8 cellular contexts compared by ENCODE assay signal in genomic region chr15:66765478-66766281, GRCh38.
DNase-seq lines count a peak whose midpoint lies in the region; ATAC-seq and TF ChIP-seq lines count a peak whose summit lies in the region.

No MANE protein-coding gene starts in this region.

- H3K27me3 ChIP-seq in A673 (replicated peaks; ENCODE audit: insufficient read depth, low read depth, low read length, poor library complexity) (no peaks in the 10 kb centered on the region), body of pancreas (no peaks in the 10 kb centered on the region)

- BruUV-seq in A673 (replicated peaks; lab: Mats Ljungman, UMichigan), result no TSS peak

- H3K4me3 ChIP-seq in A673 (ENCODE audit: low read depth, low read length, poor library complexity, severe bottlenecking) (no peak overlapping the region), body of pancreas (no peak overlapping the region)

- ATAC-seq in GM21381 (IDR thresholded peaks at IDR 0.05; ENCODE audit: unreplicated experiment) (peak; percentile 67), body of pancreas (peak; percentile 83), GM21717 (IDR thresholded peaks at IDR 0.05; ENCODE audit: unreplicated experiment) (no peak)

- H3K4me1 Mint-ChIP-seq in neural crest cell, result peaks cover 29% of the 10 kb centered on the region

- H3K27me3 Mint-ChIP-seq in neural crest cell (ENCODE audit: low read depth), result no peaks in the 10 kb centered on the region

- POLR2A ChIA-PET in A673 (lab: Charles Lee; ENCODE audit: low non-redundant PET), result no interaction called here

- H3K9me3 ChIP-seq in A673 (ENCODE audit: low read depth, low read length, poor library complexity, severe bottlenecking), result no peaks in the 10 kb centered on the region
- no peaks in the 10 kb centered on the region for H3K9me3 ChIP-seq in body of pancreas

- intact Hi-C loops in A673 (cut with micrococcal nuclease; ENCODE audit: unreplicated experiment), result loop anchor here (2.0 to 5.0 kb wide), 2 partner anchors 48 to 63 kb away; partner anchors contain the start of gene SMAD6
- intact Hi-C loops in body of pancreas (cut with DNase I), result no loop called here

- no peak for TF ChIP-seq CTCF in A673 (conservative IDR thresholded peaks at IDR 0.05; ENCODE audit: low read depth, low read length)
- peak in 4 of 7 experiments; percentile 6 to 25 (median 16) for TF ChIP-seq CTCF in body of pancreas (IDR thresholded peaks at IDR 0.05)
- no peak for TF ChIP-seq CTCF in neural crest cell (conservative IDR thresholded peaks at IDR 0.05)

- H3K4me1 ChIP-seq in A673 (ENCODE audit: insufficient read depth, low read length, poor library complexity, severe bottlenecking) (peaks cover 77% of the 10 kb centered on the region), body of pancreas (peaks cover 80% of the 10 kb centered on the region)

- H3K36me3 Mint-ChIP-seq in neural crest cell (ENCODE audit: low read depth), result no peaks in the 10 kb centered on the region

- H3K36me3 ChIP-seq in A673 (ENCODE audit: insufficient read depth, low read length, poor library complexity, severe bottlenecking), result no peaks in the 10 kb centered on the region
- no peaks in the 10 kb centered on the region for H3K36me3 ChIP-seq in body of pancreas (replicated peaks in 1 of 2; ENCODE audit: insufficient read depth in 1 of 2, low read depth in 2 of 2)

- DNase-seq in A673 (ENCODE audit: low spot score) (peak; percentile 97), LoVo (ENCODE audit: low spot score) (peak; percentile 97), body of pancreas (peak; percentile 91 to 95 (median 94)), neural crest cell (ENCODE audit: low read depth, low spot score) (no peak), NCI-H2107 treated with DMSO at 0.1 percent for 48 hours (lab: John Stamatoyannopoulos, UW; ENCODE audit: unreplicated experiment) (no peak)
- DNase-seq in activated CD4-positive, alpha-beta T cell treated with anti-CD3 and anti-CD28 coated beads for 1 hour, result no peak

- H3K27ac Mint-ChIP-seq in neural crest cell (ENCODE audit: unreplicated experiment), result peak overlapping the region; percentile 28

- CTCF ChIA-PET in A673 (lab: Charles Lee), result interaction anchor here (0.8 kb wide), 1 partner anchor 92 kb away, joined by 4 read pairs; no protein-coding TSS in a partner anchor

- no peak overlapping the region for H3K4me3 Mint-ChIP-seq in neural crest cell

- 15 to 18% methylated on average over 13 of the region's 13 CpGs for WGBS in body of pancreas, 2 donors

- no peaks in the 10 kb centered on the region for H3K9me3 Mint-ChIP-seq in neural crest cell

- H3K27ac ChIP-seq in A673 (ENCODE audit: low read depth, low read length, poor library complexity, severe bottlenecking), result peak overlapping the region; percentile 67
- H3K27ac ChIP-seq in body of pancreas, result peak overlapping the region; percentile 79 to 86 (median 80)

- TF ChIP-seq POLR2A in body of pancreas (IDR thresholded peaks at IDR 0.05), result peak in 2 of 3 donors; percentile 33 to 56

Comparison
In these comparisons a context has a peak if more than half of its experiments do, and no peak if none do; other contexts are left out.
1. DNase-seq: peak in A673 (single experiment), LoVo (single experiment) and body of pancreas (4 of 4); none in neural crest cell (single experiment), NCI-H2107 treated with DMSO at 0.1 percent for 48 hours (single experiment) and activated CD4-positive, alpha-beta T cell treated with anti-CD3 and anti-CD28 coated beads for 1 hour (single experiment).
2. CTCF ChIP-seq: peak in body of pancreas (4 of 7); none in A673 (single experiment) and neural crest cell (single experiment).